ENCODE assay signal across 19 cellular contexts in genomic region chr2:15447381-15447780, GRCh38.
DNase-seq lines count a peak whose midpoint lies in the region; ATAC-seq and TF ChIP-seq lines count a peak whose summit lies in the region.
"Had no signal": no experiment of that assay in that cellular context is flagged by ENCODE, and none has a peak within 500 bp of the region (broad histone marks: within the 10 kb centered on the region; RNA-seq: fewer than 3 reads in every experiment).

No MANE protein-coding gene starts in this region.

- no peak for ATAC-seq in right cardiac atrium
- ATAC-seq in GM23338: no peak
- no peak for ATAC-seq in psoas muscle
- ATAC-seq: A549; CD8-positive, alpha-beta T cell had no signal

- peaks cover 9% of the 10 kb centered on the region; the same call in 2 of the 3 replicates for H3K9me3 Mint-ChIP-seq in GM23338

- H3K9me3 ChIP-seq in left ventricle myocardium inferior (replicated peaks): peaks cover 11% of the 10 kb centered on the region
- H3K9me3 ChIP-seq in right cardiac atrium (ENCODE audit: control insufficient read depth, low read length): no peaks in the 10 kb centered on the region
- no peaks in the 10 kb centered on the region for H3K9me3 ChIP-seq in psoas muscle
- H3K9me3 ChIP-seq: A549, Caco-2 had no signal

- no peak for TF ChIP-seq CTCF in left ventricle myocardium inferior (IDR thresholded peaks at IDR 0.05; ENCODE audit: borderline replicate concordance)
- no peak for TF ChIP-seq CTCF in GM23338 (conservative IDR thresholded peaks at IDR 0.05; ENCODE audit: low read depth in 2 of 2)
- TF ChIP-seq CTCF in psoas muscle (IDR thresholded peaks at IDR 0.05): no peak

- H3K27ac Mint-ChIP-seq in GM23338: 0 out of 2 replicates have a peak overlapping the region, but pooled peaks have one; percentile 38
- H3K27ac Mint-ChIP-seq: B cell; CD4-positive, alpha-beta T cell; CD8-positive, alpha-beta T cell had no signal

- no peaks in the 10 kb centered on the region for H3K27me3 ChIP-seq in left ventricle myocardium inferior (ENCODE audit: low read depth)
- no peaks in the 10 kb centered on the region for H3K27me3 ChIP-seq in right cardiac atrium (ENCODE audit: control insufficient read depth, insufficient read depth)
- no peaks in the 10 kb centered on the region for H3K27me3 ChIP-seq in GM23338 (ENCODE audit: insufficient read depth)
- no peaks in the 10 kb centered on the region for H3K27me3 ChIP-seq in psoas muscle (ENCODE audit: insufficient read depth in 3 of 3, low read length in 2 of 3)
- H3K27me3 ChIP-seq: BLaER1 treated with 17β-estradiol and CSF1 and Interleukin-3, amounts not matched to agents 10 nM and 100 nM had no signal

- H3K27ac ChIP-seq in left ventricle myocardium inferior (replicated peaks) (peak overlapping the region; percentile 77), right cardiac atrium (ENCODE audit: low read length) (no peak overlapping the region), GM23338 (ENCODE audit: low read depth) (no peak overlapping the region), psoas muscle (peak overlapping the region; percentile 72)
- H3K27ac ChIP-seq: A549; BLaER1 treated with 17β-estradiol and CSF1 and Interleukin-3, amounts not matched to agents 10 nM and 100 nM; C4-2B had no signal

- H3K27me3 Mint-ChIP-seq in GM23338 (ENCODE audit: insufficient read depth, low read depth, poor library complexity): no peaks in the 10 kb centered on the region
- H3K27me3 Mint-ChIP-seq: B cell; CD4-positive, alpha-beta T cell had no signal

- WGBS in right cardiac atrium: 97% methylated on average over 2 of the region's 2 CpGs
- 76 to 97% (median 77%) methylated on average over 2 of the region's 2 CpGs for WGBS in psoas muscle, 3 donors

- H3K36me3 ChIP-seq in left ventricle myocardium inferior: no peaks in the 10 kb centered on the region
- H3K36me3 ChIP-seq in GM23338 (ENCODE audit: insufficient read depth): no peaks in the 10 kb centered on the region
- H3K36me3 ChIP-seq in psoas muscle (ENCODE audit: insufficient read depth in 1 of 2, low read depth in 1 of 2): no peaks in the 10 kb centered on the region

- H3K79me2 ChIP-seq in GM23338 (replicated peaks; ENCODE audit: insufficient read depth): no peaks in the 10 kb centered on the region; the same call in 1 of the 2 replicates

- H2AFZ ChIP-seq in GM23338: no peak overlapping the region

- H3F3A ChIP-seq in GM23338 (replicated peaks; ENCODE audit: low read depth): no peaks in the 10 kb centered on the region

- intact Hi-C loops in left ventricle myocardium inferior (cut with micrococcal nuclease) (no loop called here), right cardiac atrium (cut with DNase I) (no loop called here), psoas muscle (cut with DNase I) (no loop called here)

- no peaks in the 10 kb centered on the region for H4K20me1 ChIP-seq in GM23338 (replicated peaks; ENCODE audit: insufficient read depth)
- H4K20me1 ChIP-seq: BLaER1 treated with 17β-estradiol and CSF1 and Interleukin-3, amounts not matched to agents 10 nM and 100 nM had no signal

- no peak overlapping the region for H3K4me3 Mint-ChIP-seq in GM23338
- H3K4me3 Mint-ChIP-seq: B cell; CD4-positive, alpha-beta T cell; CD8-positive, alpha-beta T cell had no signal

- H3K4me3 ChIP-seq in left ventricle myocardium inferior: no peak overlapping the region
- no peak overlapping the region for H3K4me3 ChIP-seq in right cardiac atrium (ENCODE audit: low read length)
- H3K4me3 ChIP-seq in GM23338: no peak overlapping the region
- no peak overlapping the region for H3K4me3 ChIP-seq in psoas muscle
- H3K4me3 ChIP-seq: A549; BLaER1 treated with 17β-estradiol and CSF1 and Interleukin-3, amounts not matched to agents 10 nM and 100 nM had no signal

- DNase-seq in left ventricle myocardium inferior (no peak), right cardiac atrium (no peak), GM23338 (ENCODE audit: low spot score) (no peak), SK-N-DZ (ENCODE audit: low spot score) (peak; percentile 90), psoas muscle (no peak), 8988T (no peak), NCI-H1436 treated with DMSO at 0.1 percent for 48 hours (lab: John Stamatoyannopoulos, UW) (no peak)
- no peak for DNase-seq in stimulated activated CD4-positive, alpha-beta T cell treated with anti-CD3 and anti-CD28 coated beads, Interleukin-12 subunit alpha, Interleukin-12 subunit beta, amount 100 ng/mL, for 4 hours
- DNase-seq: AML-193; Caco-2; Calu3; CD4-positive, alpha-beta T cell; CD8-positive, alpha-beta T cell; DMS79 treated with DMSO at 0.1 percent for 48 hours; GF-D8 had no signal

- H3K9me2 ChIP-seq in GM23338 (ENCODE audit: insufficient read depth): no peaks in the 10 kb centered on the region

- H3K4me2 ChIP-seq in GM23338: no peak overlapping the region
- H3K4me2 ChIP-seq: A549; BLaER1 treated with 17β-estradiol and CSF1 and Interleukin-3, amounts not matched to agents 10 nM and 100 nM had no signal

- peaks cover 18% of the 10 kb centered on the region for H3K36me3 Mint-ChIP-seq in GM23338 (ENCODE audit: low read depth)

- H3K4me1 ChIP-seq in left ventricle myocardium inferior (peaks cover 37% of the 10 kb centered on the region), right cardiac atrium (ENCODE audit: control insufficient read depth, insufficient read depth, low read length) (no peaks in the 10 kb centered on the region), GM23338 (ENCODE audit: insufficient read depth) (peaks cover 13% of the 10 kb centered on the region), psoas muscle (peaks cover 30% of the 10 kb centered on the region)
- H3K4me1 ChIP-seq: A549, Caco-2 had no signal

- H3K4me1 Mint-ChIP-seq in GM23338: peaks cover 13% of the 10 kb centered on the region

TF ChIP-seq in GM23338, 12 proteins besides CTCF, POLR2A, EP300 and RAD21 (continues in another document):
- TF ChIP-seq ZNF462 (CRISPR knock-in tag; IDR thresholded peaks at IDR 0.05) (no peak), CREB1 (CRISPR knock-in tag; IDR thresholded peaks at IDR 0.05; ENCODE audit: low read depth) (no peak), POLR2AphosphoS5 (IDR thresholded peaks at IDR 0.05; ENCODE audit: low read depth) (no peak)

Comparison
In these comparisons a context has a peak if more than half of its experiments do, and no peak if none do; other contexts are left out.
1. H3K27ac ChIP-seq: peak in left ventricle myocardium inferior (single experiment) and psoas muscle (single experiment); none in right cardiac atrium (single experiment) and GM23338 (single experiment).